8 cellular contexts compared by ENCODE assay signal in genomic region chr10:87503892-87504291, GRCh38. TPM values are rescaled to one million over a fixed set of nuclear protein-coding genes. Genes with fewer than 3 reads are reported as not detected.
DNase-seq lines count a peak whose midpoint lies in the region; TF ChIP-seq lines count a peak whose summit lies in the region.

No MANE protein-coding gene starts in this region.

- H3K36me3 ChIP-seq in GM06990 (ENCODE audit: control insufficient read depth, insufficient read depth, low read length) (no peaks in the 10 kb centered on the region), SJCRH30 (0 out of 2 replicates have a peak, but pooled peaks cover 2% of the 10 kb centered on the region), fibroblast of lung (ENCODE audit: control insufficient read depth, insufficient read depth, low read length) (no peaks in the 10 kb centered on the region)

- no peaks in the 10 kb centered on the region for H3K27me3 ChIP-seq in GM06990 (replicated peaks; ENCODE audit: control insufficient read depth, insufficient read depth, low read length)
- H3K27me3 ChIP-seq in SJCRH30: no peaks in the 10 kb centered on the region
- H3K27me3 ChIP-seq in fibroblast of lung (ENCODE audit: control insufficient read depth, insufficient read depth, low read length): no peaks in the 10 kb centered on the region

- H3K9ac ChIP-seq in fibroblast of lung (ENCODE audit: insufficient read depth, low read length): peak overlapping the region; percentile 63

- no peak for DNase-seq in GM06990 (ENCODE audit: extremely low read depth, insufficient read length)
- DNase-seq in SJCRH30: peak in 1 of 2 experiments; percentile 2
- DNase-seq in fibroblast of lung (ENCODE audit: low read depth in 2 of 2): peak; percentile 7 to 69
- DNase-seq in skeletal muscle cell (ENCODE audit: low read depth): no peak
- no peak for DNase-seq in COLO668 (lab: John Stamatoyannopoulos, UW; ENCODE audit: unreplicated experiment)
- DNase-seq in midbrain (lab: John Stamatoyannopoulos, UW): no peak
- no peak for DNase-seq in OCI-M2 (lab: John Stamatoyannopoulos, UW; ENCODE audit: unreplicated experiment)
- DNase-seq in SW480 (ENCODE audit: low spot score): no peak

- H3K27ac ChIP-seq in SJCRH30 (peak overlapping the region; percentile 56; the same call in 1 of the 2 replicates), fibroblast of lung (ENCODE audit: insufficient read depth, low read length) (peak overlapping the region; percentile 71)

- H3K79me2 ChIP-seq in fibroblast of lung (ENCODE audit: control insufficient read depth, insufficient read depth, low read length): peaks cover 26% of the 10 kb centered on the region

- peak overlapping the region; percentile 97 for H3K4me2 ChIP-seq in fibroblast of lung (ENCODE audit: extremely low read depth, insufficient read depth, low read length)

- TF ChIP-seq CTCF in GM06990 (IDR thresholded peaks at IDR 0.05; ENCODE audit: insufficient read depth, low read length, poor library complexity, severe bottlenecking): no peak
- no peak for TF ChIP-seq CTCF in fibroblast of lung (conservative IDR thresholded peaks at IDR 0.05 in 1 of 2, IDR thresholded peaks at IDR 0.05 in 1 of 2; ENCODE audit: low read depth in 1 of 2, low read length in 2 of 2)

- H4K20me1 ChIP-seq in fibroblast of lung (ENCODE audit: control insufficient read depth, extremely low read depth, insufficient read depth, low read length): no peaks in the 10 kb centered on the region

- H3K9me3 ChIP-seq in SJCRH30 (replicated peaks): no peaks in the 10 kb centered on the region
- H3K9me3 ChIP-seq in fibroblast of lung (ENCODE audit: control insufficient read depth, insufficient read depth, low read depth, low read length): no peaks in the 10 kb centered on the region

- peak overlapping the region; percentile 94 for H2AFZ ChIP-seq in fibroblast of lung (ENCODE audit: low read length)

- H3K4me1 ChIP-seq in SJCRH30 (peaks cover 6% of the 10 kb centered on the region; the same call in 1 of the 2 replicates), fibroblast of lung (ENCODE audit: control insufficient read depth, extremely low read depth, insufficient read depth, low read length) (no peaks in the 10 kb centered on the region)

- H3K4me3 ChIP-seq in GM06990 (replicated peaks; ENCODE audit: low read depth, low read length): peak overlapping the region; percentile 98
- H3K4me3 ChIP-seq in SJCRH30: peak overlapping the region; percentile 80
- peak overlapping the region; percentile 87 to 95 (median 90) for H3K4me3 ChIP-seq in fibroblast of lung (replicated peaks in 1 of 4; ENCODE audit: control extremely low read depth in 1 of 4, insufficient read depth in 1 of 4, low read depth in 3 of 4, low read length in 4 of 4)
- H3K4me3 ChIP-seq in skeletal muscle cell (ENCODE audit: low read depth, low read length): peak overlapping the region; percentile 89

RNA-seq across cellular contexts. Expression of gene MINPP1, which starts 0.8 kb away (rescaled TPM):
- 18.5 and 19.3 TPM in 2 replicates for total RNA-seq in SJCRH30 (2014; rRNA removed; shearing (Covaris generic))
- 24.4 and 25.7 TPM in 2 replicates for total RNA-seq in fibroblast of lung
- 16.3 and 18.5 TPM in 2 replicates for polyA plus RNA-seq in fibroblast of lung
- polyA plus RNA-seq in fibroblast of lung (2012): 22.5 TPM in 2 replicates
- 1.3 and 2.0 TPM in 2 replicates for polyA minus RNA-seq in fibroblast of lung (ENCODE audit: low replicate concordance)

Comparison
In these comparisons a context has a peak if more than half of its experiments do, and no peak if none do; other contexts are left out.
1. DNase-seq: peak in fibroblast of lung (2 of 2); none in GM06990 (single experiment), skeletal muscle cell (single experiment), COLO668 (single experiment), midbrain (single experiment), OCI-M2 (single experiment) and SW480 (single experiment).
2. Peak in every context shown above with its lines, with median percentiles within 50 percentile points of each other: H3K4me3 ChIP-seq.